In the genomic region with DNA sequence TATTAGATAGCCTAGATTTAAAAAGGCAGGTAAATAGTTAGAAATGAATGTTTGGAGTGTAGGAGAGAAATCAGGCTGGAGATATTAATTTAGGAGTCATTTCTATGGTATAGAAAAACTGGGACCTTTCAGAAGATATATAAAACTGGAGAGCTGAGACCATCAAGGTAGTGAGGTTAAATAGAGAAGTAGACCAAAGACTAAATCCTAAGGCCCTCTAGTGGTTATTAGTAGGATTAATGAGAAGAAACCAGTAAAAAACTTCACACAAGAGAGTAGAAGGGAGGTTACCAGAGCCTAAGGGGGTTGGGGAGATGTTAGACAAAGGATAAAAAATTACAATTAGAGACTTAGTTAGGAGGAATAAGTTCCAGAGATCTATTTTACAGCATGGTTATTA, we compare ENCODE assay signal across 11 cellular contexts.
DNase-seq lines count a peak whose midpoint lies in the region; ATAC-seq and TF ChIP-seq lines count a peak whose summit lies in the region.
"Had no signal": no experiment of that assay in that cellular context is flagged by ENCODE, and none has a peak within 500 bp of the region (broad histone marks: within the 10 kb centered on the region; RNA-seq: fewer than 3 reads in every experiment).

No MANE protein-coding gene starts in this region.

- H3K9me3 Mint-ChIP-seq in glutamatergic neuron (ENCODE audit: unreplicated experiment): no peaks in the 10 kb centered on the region
- peaks cover 2% of the 10 kb centered on the region for H3K9me3 Mint-ChIP-seq in activated naive CD4-positive, alpha-beta T cell treated with anti-CD3 and anti-CD28 coated beads, Interleukin-2, amount 10 ng/mL, durations not matched to agents 7 days and 5 days
- peaks cover 8% of the 10 kb centered on the region for H3K9me3 Mint-ChIP-seq in Calu3 (ENCODE audit: low read depth, unreplicated experiment)

- intact Hi-C loops in Calu3 (cut with micrococcal nuclease; ENCODE audit: unreplicated experiment): loop anchor here (10.0 kb wide), 1 partner anchor 102 kb away; no protein-coding TSS in a partner anchor

- H3K4me1 Mint-ChIP-seq in glutamatergic neuron (ENCODE audit: low read depth, unreplicated experiment) (no peaks in the 10 kb centered on the region), Calu3 (ENCODE audit: low read depth, unreplicated experiment) (no peaks in the 10 kb centered on the region)
- H3K4me1 Mint-ChIP-seq in activated naive CD4-positive, alpha-beta T cell treated with anti-CD3 and anti-CD28 coated beads, Interleukin-2, amount 10 ng/mL, durations not matched to agents 7 days and 5 days: no peaks in the 10 kb centered on the region

- no peak overlapping the region for H3K4me3 Mint-ChIP-seq in glutamatergic neuron (ENCODE audit: unreplicated experiment)
- H3K4me3 Mint-ChIP-seq in activated naive CD4-positive, alpha-beta T cell treated with anti-CD3 and anti-CD28 coated beads, Interleukin-2, amount 10 ng/mL, durations not matched to agents 7 days and 5 days: no peak overlapping the region
- no peak overlapping the region for H3K4me3 Mint-ChIP-seq in Calu3 (ENCODE audit: low read depth, unreplicated experiment)

- CTCF ChIA-PET in activated naive CD4-positive, alpha-beta T cell treated with anti-CD3 and anti-CD28 coated beads, Interleukin-2, amount 10 ng/mL, durations not matched to agents 7 days and 5 days (lab: Charles Lee): interaction anchor here (0.7 kb wide), 1 partner anchor 21 kb away, joined by 4 read pairs; no protein-coding TSS in a partner anchor
- CTCF ChIA-PET in Calu3 (lab: Charles Lee): no interaction called here

- peak; percentile 32; the same call in 1 of the 2 replicates for TF ChIP-seq CTCF in AG10803 (conservative IDR thresholded peaks at IDR 0.05; ENCODE audit: low read length)
- peak; percentile 59 for TF ChIP-seq CTCF in glutamatergic neuron (IDR thresholded peaks at IDR 0.05; ENCODE audit: partially characterized antibody, unreplicated experiment)
- TF ChIP-seq CTCF in Calu3 (IDR thresholded peaks at IDR 0.05; ENCODE audit: unreplicated experiment): no peak

- H3K27me3 Mint-ChIP-seq in glutamatergic neuron (ENCODE audit: unreplicated experiment): peaks cover 1% of the 10 kb centered on the region
- no peaks in the 10 kb centered on the region for H3K27me3 Mint-ChIP-seq in activated naive CD4-positive, alpha-beta T cell treated with anti-CD3 and anti-CD28 coated beads, Interleukin-2, amount 10 ng/mL, durations not matched to agents 7 days and 5 days
- no peaks in the 10 kb centered on the region for H3K27me3 Mint-ChIP-seq in Calu3 (ENCODE audit: unreplicated experiment)

- H3K4me3 ChIP-seq in AG10803 (ENCODE audit: low read length): no peak overlapping the region

- DNase-seq in AG10803 (ENCODE audit: low read depth) (no peak), OCI-M1 (lab: John Stamatoyannopoulos, UW) (peak; percentile 35), glutamatergic neuron (no peak), glomerular visceral epithelial cell (ENCODE audit: extremely low spot score) (no peak), Calu3 (no peak)
- DNase-seq in activated CD4-positive, alpha-beta T cell treated with anti-CD3 and anti-CD28 coated beads for 4 hours: no peak
- DNase-seq in activated naive CD4-positive, alpha-beta T cell treated with anti-CD3 and anti-CD28 coated beads, Interleukin-2, amount 10 ng/mL, durations not matched to agents 7 days and 5 days: no peak
- DNase-seq: aorta, NCI-H187, T-helper 1 cell had no signal

- H3K36me3 Mint-ChIP-seq in glutamatergic neuron (ENCODE audit: unreplicated experiment) (no peaks in the 10 kb centered on the region), Calu3 (ENCODE audit: insufficient read depth, unreplicated experiment) (no peaks in the 10 kb centered on the region)
- no peaks in the 10 kb centered on the region for H3K36me3 Mint-ChIP-seq in activated naive CD4-positive, alpha-beta T cell treated with anti-CD3 and anti-CD28 coated beads, Interleukin-2, amount 10 ng/mL, durations not matched to agents 7 days and 5 days

- peak; percentile 73 for ATAC-seq in GM21717 (IDR thresholded peaks at IDR 0.05; ENCODE audit: unreplicated experiment)

- no TSS peak for BruUV-seq in Calu3 (replicated peaks; lab: Mats Ljungman, UMichigan)

- H3K27ac Mint-ChIP-seq in glutamatergic neuron (ENCODE audit: unreplicated experiment) (no peak overlapping the region), Calu3 (ENCODE audit: unreplicated experiment) (no peak overlapping the region)
- no peak overlapping the region for H3K27ac Mint-ChIP-seq in activated naive CD4-positive, alpha-beta T cell treated with anti-CD3 and anti-CD28 coated beads, Interleukin-2, amount 10 ng/mL, durations not matched to agents 7 days and 5 days
